In the genomic region with DNA sequence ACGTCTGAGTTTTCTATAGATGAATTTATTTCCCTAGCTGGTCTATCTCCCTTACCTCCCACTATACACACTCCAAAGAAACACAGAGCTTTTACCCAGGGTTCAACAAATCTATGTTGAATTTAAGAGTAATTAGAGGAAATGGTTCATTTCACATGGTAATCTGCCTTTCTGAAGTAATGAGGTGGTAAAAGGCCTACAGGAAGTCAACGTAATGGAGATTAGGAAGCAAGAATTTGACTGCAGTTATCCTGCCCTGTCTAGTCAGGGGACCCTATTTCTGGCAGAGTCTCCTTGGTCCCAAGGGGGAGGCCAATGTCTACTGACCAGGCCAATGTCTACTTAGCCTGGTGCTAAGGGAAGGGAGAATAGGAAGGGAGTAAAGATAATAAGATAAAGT, we compare ENCODE assay signal across 18 cellular contexts. TPM values are rescaled to one million over a fixed set of nuclear protein-coding genes. Genes with fewer than 3 reads are reported as not detected.
A peak's percentile ranks its signal among the peaks of the same experiment; 100 is the strongest.
DNase-seq lines count a peak whose midpoint lies in the region; ATAC-seq and TF ChIP-seq lines count a peak whose summit lies in the region.
"Had no signal": no experiment of that assay in that cellular context is flagged by ENCODE, and none has a peak within 500 bp of the region (broad histone marks: within the 10 kb centered on the region; RNA-seq: fewer than 3 reads in every experiment).

No MANE protein-coding gene starts in this region.

- H3K36me3 ChIP-seq in GM23338 (ENCODE audit: insufficient read depth), result no peaks in the 10 kb centered on the region
- H3K36me3 ChIP-seq in Loucy (ENCODE audit: insufficient read depth, low read length), result no peaks in the 10 kb centered on the region
- H3K36me3 ChIP-seq in iPS-20b (ENCODE audit: insufficient read depth, low read depth, low read length), result no peaks in the 10 kb centered on the region

- H3K79me2 ChIP-seq in GM23338 (replicated peaks; ENCODE audit: insufficient read depth), result peaks cover 19% of the 10 kb centered on the region; the same call in 1 of the 2 replicates
- no peaks in the 10 kb centered on the region for H3K79me2 ChIP-seq in Loucy (ENCODE audit: insufficient read depth, low read length)

- H3K9ac ChIP-seq in Loucy (ENCODE audit: low read depth, low read length, poor library complexity, severe bottlenecking) (no peak overlapping the region), iPS-20b (ENCODE audit: low read depth, low read length) (peak overlapping the region; percentile 77; the same call in 1 of the 2 replicates)

- DNase-seq in GM23338 (ENCODE audit: low spot score) (peak; percentile 12), WTC11 (ENCODE audit: low spot score) (no peak), NCI-H526 (lab: John Stamatoyannopoulos, UW) (no peak), GM19240 (ENCODE audit: insufficient read length, low spot score) (no peak)
- DNase-seq in stimulated activated naive CD4-positive, alpha-beta T cell (lab: John Stamatoyannopoulos, UW), result no peak
- DNase-seq: C1 segment of cervical spinal cord; Calu3; CD4-positive, alpha-beta T cell; DMS 273 treated with DMSO at 0.1 percent for 48 hours; GOT3; HCEC 1CT; HFFc6 had no signal

- H3K4me1 ChIP-seq in GM23338 (ENCODE audit: insufficient read depth), result peaks cover 38% of the 10 kb centered on the region
- H3K4me1 ChIP-seq in Loucy (ENCODE audit: insufficient read depth, low read length, poor library complexity, severe bottlenecking), result no peaks in the 10 kb centered on the region
- H3K4me1 ChIP-seq in iPS-20b (ENCODE audit: insufficient read depth, low read length), result peaks cover 20% of the 10 kb centered on the region

- H3K27me3 ChIP-seq in GM23338 (ENCODE audit: insufficient read depth) (no peaks in the 10 kb centered on the region), Loucy (ENCODE audit: insufficient read depth, low read length, poor library complexity, severe bottlenecking) (no peaks in the 10 kb centered on the region), iPS-20b (ENCODE audit: insufficient read depth, low read length) (no peaks in the 10 kb centered on the region)

- ATAC-seq in GM23338 (no peak), WTC11 (no peak), GM21447 (IDR thresholded peaks at IDR 0.05; ENCODE audit: unreplicated experiment) (no peak)
- ATAC-seq: GM12878, HepG2 had no signal

- CTCF ChIA-PET in WTC11 (lab: Charles Lee), result interaction anchor here (1.0 to 1.8 kb wide), 2 partner anchors 8 to 75 kb away, joined by 3 to 8 read pairs; no protein-coding TSS in a partner anchor

- TF ChIP-seq CTCF in GM23338 (conservative IDR thresholded peaks at IDR 0.05; ENCODE audit: low read depth in 2 of 2) (no peak), Loucy (conservative IDR thresholded peaks at IDR 0.05; ENCODE audit: low read length) (no peak), WTC11 (IDR thresholded peaks at IDR 0.05) (no peak)

- H3K4me1 Mint-ChIP-seq in GM23338 (peaks cover 28% of the 10 kb centered on the region), WTC11 (peaks cover 48% of the 10 kb centered on the region)

- POLR2A ChIA-PET in WTC11 (lab: Charles Lee), result interaction anchor here (0.6 to 2.6 kb wide), 2 partner anchors 14 to 21 kb away, joined by 6 to 20 read pairs; a partner anchor contains a TSS

- H3K36me3 Mint-ChIP-seq in GM23338 (ENCODE audit: low read depth), result no peaks in the 10 kb centered on the region
- H3K36me3 Mint-ChIP-seq in WTC11, result no peaks in the 10 kb centered on the region

- H3K4me3 Mint-ChIP-seq in GM23338, result peak overlapping the region; percentile 10; the same call in 1 of the 3 replicates
- peak overlapping the region; percentile 37; the same call in 1 of the 2 replicates for H3K4me3 Mint-ChIP-seq in WTC11
- H3K4me3 Mint-ChIP-seq: B cell; CD4-positive, alpha-beta T cell; HFFc6 had no signal

- H3F3A ChIP-seq in GM23338 (replicated peaks; ENCODE audit: low read depth) (peaks cover 30% of the 10 kb centered on the region), Loucy (ENCODE audit: low read depth) (no peaks in the 10 kb centered on the region)

- H3K9me2 ChIP-seq in GM23338 (ENCODE audit: insufficient read depth), result no peaks in the 10 kb centered on the region
- no peaks in the 10 kb centered on the region for H3K9me2 ChIP-seq in Loucy (replicated peaks; ENCODE audit: low read depth, low read length)

- H3K9me3 ChIP-seq in Loucy (ENCODE audit: insufficient read depth, low read depth, low read length), result no peaks in the 10 kb centered on the region
- H3K9me3 ChIP-seq in iPS-20b (ENCODE audit: insufficient read depth, low read depth, low read length), result no peaks in the 10 kb centered on the region

- H3K27ac Mint-ChIP-seq in GM23338, result peak overlapping the region; percentile 68
- H3K27ac Mint-ChIP-seq in WTC11, result peak overlapping the region; percentile 99
- H3K27ac Mint-ChIP-seq: B cell; CD4-positive, alpha-beta T cell; HFFc6 had no signal

- H3K27ac ChIP-seq in GM23338 (ENCODE audit: low read depth), result peak overlapping the region; percentile 93
- peak overlapping the region; percentile 82 for H3K27ac ChIP-seq in iPS-20b (ENCODE audit: low read length)

- peak overlapping the region; percentile 38 for H3K4me3 ChIP-seq in GM23338
- H3K4me3 ChIP-seq in Loucy (ENCODE audit: low read length, poor library complexity, severe bottlenecking), result no peak overlapping the region
- H3K4me3 ChIP-seq in iPS-20b (ENCODE audit: low read length), result peak overlapping the region; percentile 74; the same call in 1 of the 2 replicates
- H3K4me3 ChIP-seq: GM12878 had no signal

- peak overlapping the region; percentile 68 for H3K4me2 ChIP-seq in GM23338
- H3K4me2 ChIP-seq in Loucy (ENCODE audit: low read depth, low read length, poor library complexity, severe bottlenecking), result no peak overlapping the region

- H4K20me1 ChIP-seq in GM23338 (replicated peaks; ENCODE audit: insufficient read depth) (no peaks in the 10 kb centered on the region), Loucy (ENCODE audit: insufficient read depth, low read length, poor library complexity, severe bottlenecking) (no peaks in the 10 kb centered on the region)

- H2AFZ ChIP-seq in GM23338 (no peak overlapping the region; the same call in 1 of the 2 replicates), Loucy (ENCODE audit: low read length) (peak overlapping the region; percentile 51; the same call in 1 of the 2 replicates)

- peaks cover 5% of the 10 kb centered on the region for H3K27me3 Mint-ChIP-seq in GM23338 (ENCODE audit: insufficient read depth, low read depth, poor library complexity)
- no peaks in the 10 kb centered on the region for H3K27me3 Mint-ChIP-seq in WTC11 (ENCODE audit: low read depth)
- H3K27me3 Mint-ChIP-seq: B cell; CD4-positive, alpha-beta T cell had no signal

- H3K9me3 Mint-ChIP-seq in GM23338 (no peaks in the 10 kb centered on the region), WTC11 (no peaks in the 10 kb centered on the region)
- H3K9me3 Mint-ChIP-seq: CD4-positive, alpha-beta T cell; HFFc6 had no signal

TF ChIP-seq in GM23338, 12 proteins besides CTCF, POLR2A, EP300 and RAD21:
- TF ChIP-seq CREB1 (CRISPR knock-in tag; IDR thresholded peaks at IDR 0.05; ENCODE audit: low read depth), result no peak
- peak; percentile 65 for TF ChIP-seq NANOG (IDR thresholded peaks at IDR 0.05; ENCODE audit: borderline replicate concordance)
- TF ChIP-seq, protein P1, sequence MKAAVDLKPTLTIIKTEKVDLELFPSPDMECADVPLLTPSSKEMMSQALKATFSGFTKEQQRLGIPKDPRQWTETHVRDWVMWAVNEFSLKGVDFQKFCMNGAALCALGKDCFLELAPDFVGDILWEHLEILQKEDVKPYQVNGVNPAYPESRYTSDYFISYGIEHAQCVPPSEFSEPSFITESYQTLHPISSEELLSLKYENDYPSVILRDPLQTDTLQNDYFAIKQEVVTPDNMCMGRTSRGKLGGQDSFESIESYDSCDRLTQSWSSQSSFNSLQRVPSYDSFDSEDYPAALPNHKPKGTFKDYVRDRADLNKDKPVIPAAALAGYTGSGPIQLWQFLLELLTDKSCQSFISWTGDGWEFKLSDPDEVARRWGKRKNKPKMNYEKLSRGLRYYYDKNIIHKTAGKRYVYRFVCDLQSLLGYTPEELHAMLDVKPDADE (IDR thresholded peaks at IDR 0.05), result peak; percentile 35; the same call in 1 of the 2 replicates

TF ChIP-seq in WTC11, 78 proteins besides CTCF, POLR2A, EP300 and RAD21 (continues in another document):
- TF ChIP-seq, protein P2, sequence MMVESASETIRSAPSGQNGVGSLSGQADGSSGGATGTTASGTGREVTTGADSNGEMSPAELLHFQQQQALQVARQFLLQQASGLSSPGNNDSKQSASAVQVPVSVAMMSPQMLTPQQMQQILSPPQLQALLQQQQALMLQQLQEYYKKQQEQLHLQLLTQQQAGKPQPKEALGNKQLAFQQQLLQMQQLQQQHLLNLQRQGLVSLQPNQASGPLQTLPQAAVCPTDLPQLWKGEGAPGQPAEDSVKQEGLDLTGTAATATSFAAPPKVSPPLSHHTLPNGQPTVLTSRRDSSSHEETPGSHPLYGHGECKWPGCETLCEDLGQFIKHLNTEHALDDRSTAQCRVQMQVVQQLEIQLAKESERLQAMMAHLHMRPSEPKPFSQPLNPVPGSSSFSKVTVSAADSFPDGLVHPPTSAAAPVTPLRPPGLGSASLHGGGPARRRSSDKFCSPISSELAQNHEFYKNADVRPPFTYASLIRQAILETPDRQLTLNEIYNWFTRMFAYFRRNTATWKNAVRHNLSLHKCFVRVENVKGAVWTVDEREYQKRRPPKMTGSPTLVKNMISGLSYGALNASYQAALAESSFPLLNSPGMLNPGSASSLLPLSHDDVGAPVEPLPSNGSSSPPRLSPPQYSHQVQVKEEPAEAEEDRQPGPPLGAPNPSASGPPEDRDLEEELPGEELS (CRISPR knock-in tag; IDR thresholded peaks at IDR 0.05), result no peak
- no peak for TF ChIP-seq TCF7 (CRISPR knock-in tag; IDR thresholded peaks at IDR 0.05; ENCODE audit: low read depth)
- no peak for TF ChIP-seq TEAD1 (CRISPR knock-in tag; IDR thresholded peaks at IDR 0.05)
- no peak for TF ChIP-seq ZNF121 (CRISPR knock-in tag; IDR thresholded peaks at IDR 0.05)
- TF ChIP-seq, protein P3, sequence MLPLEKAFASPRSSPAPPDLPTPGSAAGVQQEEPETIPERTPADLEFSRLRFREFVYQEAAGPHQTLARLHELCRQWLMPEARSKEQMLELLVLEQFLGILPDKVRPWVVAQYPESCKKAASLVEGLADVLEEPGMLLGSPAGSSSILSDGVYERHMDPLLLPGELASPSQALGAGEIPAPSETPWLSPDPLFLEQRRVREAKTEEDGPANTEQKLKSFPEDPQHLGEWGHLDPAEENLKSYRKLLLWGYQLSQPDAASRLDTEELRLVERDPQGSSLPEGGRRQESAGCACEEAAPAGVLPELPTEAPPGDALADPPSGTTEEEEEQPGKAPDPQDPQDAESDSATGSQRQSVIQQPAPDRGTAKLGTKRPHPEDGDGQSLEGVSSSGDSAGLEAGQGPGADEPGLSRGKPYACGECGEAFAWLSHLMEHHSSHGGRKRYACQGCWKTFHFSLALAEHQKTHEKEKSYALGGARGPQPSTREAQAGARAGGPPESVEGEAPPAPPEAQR (CRISPR knock-in tag; IDR thresholded peaks at IDR 0.05), result no peak

RNA-seq across cellular contexts. Expression of a gene that starts 21.4 kb away (rescaled TPM):
- 61.6 and 68.0 TPM in 2 replicates for total RNA-seq in GM23338 (2014; rRNA removed; shearing (Covaris generic))
- 32.4 and 35.9 TPM in 2 replicates for polyA plus RNA-seq in GM23338 (2016; fragmentation: Nextera tagmentation; extraction: Ambion mirVana)
- total RNA-seq in WTC11 (2021), result 51.3 to 55.5 TPM (median 53.9 TPM) in 3 replicates

RNA-seq across cellular contexts. Expression of a gene that starts 25.1 kb away (rescaled TPM):
- total RNA-seq in GM23338 (2014; rRNA removed; shearing (Covaris generic)), result 1.1 and 2.2 TPM in 2 replicates
- 4.5 and 5.7 TPM in 2 replicates for polyA plus RNA-seq in GM23338 (2016; fragmentation: Nextera tagmentation; extraction: Ambion mirVana)
- 0.94 to 1.8 TPM (median 1.5 TPM) in 3 replicates for total RNA-seq in WTC11 (2021)
- total RNA-seq: B cell; CD4-positive, alpha-beta T cell had no signal
